Comparison of ENCODE assay signal across 8 cellular contexts in genomic region chr5:59174248-59174844, GRCh38.
DNase-seq lines count a peak whose midpoint lies in the region; ATAC-seq and TF ChIP-seq lines count a peak whose summit lies in the region.

No MANE protein-coding gene starts in this region.

- H3K36me3 ChIP-seq in parathyroid adenoma (ENCODE audit: control insufficient read depth, insufficient read depth, low read length): no peaks in the 10 kb centered on the region

- H3K4me2 ChIP-seq in parathyroid adenoma (ENCODE audit: low read length): no peak overlapping the region

- H3K27me3 ChIP-seq in foreskin keratinocyte: no peaks in the 10 kb centered on the region
- no peaks in the 10 kb centered on the region for H3K27me3 ChIP-seq in parathyroid adenoma (ENCODE audit: control insufficient read depth, insufficient read depth, low read length)

- DNase-seq in activated effector memory CD4-positive, alpha-beta T cell treated with anti-CD3 and anti-CD28 coated beads, Interleukin-2, amount 50 U/mL, for 16 hours: peak; percentile 63
- DNase-seq in activated effector memory CD4-positive, alpha-beta T cell treated with Interleukin-2 at 50 U/mL for 16 hours: no peak
- DNase-seq in HFF-Myc (ENCODE audit: extremely low read depth, low read depth) (peak; percentile 48), NCI-H2227 (lab: John Stamatoyannopoulos, UW; ENCODE audit: unreplicated experiment) (peak; percentile 54), foreskin keratinocyte (peak; percentile 21 to 49), KG1 (lab: John Stamatoyannopoulos, UW) (no peak)
- peak; percentile 5 to 9 for DNase-seq in activated CD4-positive, alpha-beta T cell treated with anti-CD3 and anti-CD28 coated beads, Interleukin-2, amount 50 U/mL, for 4 hours

- no peak overlapping the region for H3K9ac ChIP-seq in parathyroid adenoma

- H2AFZ ChIP-seq in parathyroid adenoma: no peak overlapping the region

- no peaks in the 10 kb centered on the region for H3K79me2 ChIP-seq in parathyroid adenoma

- TF ChIP-seq CTCF in HFF-Myc (IDR thresholded peaks at IDR 0.05; ENCODE audit: low read depth, low read length, missing control alignments) (peak; percentile 86), foreskin keratinocyte (conservative IDR thresholded peaks at IDR 0.05) (peak; percentile 91), parathyroid adenoma (IDR thresholded peaks at IDR 0.05) (peak; percentile 84)

- no peaks in the 10 kb centered on the region for H3K4me1 ChIP-seq in foreskin keratinocyte
- H3K4me1 ChIP-seq in parathyroid adenoma: no peaks in the 10 kb centered on the region

- no peaks in the 10 kb centered on the region for H3K9me3 ChIP-seq in parathyroid adenoma (ENCODE audit: control insufficient read depth, low read length)

- ATAC-seq in foreskin keratinocyte: peak; percentile 81

- H3K4me3 ChIP-seq in HFF-Myc (replicated peaks; ENCODE audit: low read depth, low read length): no peak overlapping the region
- H3K4me3 ChIP-seq in parathyroid adenoma (ENCODE audit: low read depth, low read length): peak overlapping the region; percentile 5

- no peak overlapping the region for H3K27ac ChIP-seq in foreskin keratinocyte
- no peak overlapping the region for H3K27ac ChIP-seq in parathyroid adenoma

Comparison
In these comparisons a context has a peak if more than half of its experiments do, and no peak if none do; other contexts are left out.
1. DNase-seq: peak in activated effector memory CD4-positive, alpha-beta T cell treated with anti-CD3 and anti-CD28 coated beads, Interleukin-2, amount 50 U/mL, for 16 hours (single experiment), HFF-Myc (single experiment), NCI-H2227 (single experiment), activated CD4-positive, alpha-beta T cell treated with anti-CD3 and anti-CD28 coated beads, Interleukin-2, amount 50 U/mL, for 4 hours (2 of 2) and foreskin keratinocyte (2 of 2); none in activated effector memory CD4-positive, alpha-beta T cell treated with Interleukin-2 at 50 U/mL for 16 hours (single experiment) and KG1 (single experiment).
2. Peak in every context shown above with its lines, with median percentiles within 50 percentile points of each other: CTCF ChIP-seq.